ENCODE assay signal across 20 cellular contexts in genomic region chr6:57158658-57159057, GRCh38. TPM values are rescaled to one million over a fixed set of nuclear protein-coding genes. Genes with fewer than 3 reads are reported as not detected.
A peak's percentile ranks its signal among the peaks of the same experiment; 100 is the strongest.
DNase-seq lines count a peak whose midpoint lies in the region; ATAC-seq lines count a peak whose summit lies in the region.
"Had no signal": no experiment of that assay in that cellular context is flagged by ENCODE, and none has a peak within 500 bp of the region (broad histone marks: within the 10 kb centered on the region; RNA-seq: fewer than 3 reads in every experiment).

No MANE protein-coding gene starts in this region.

- H3K4me3 Mint-ChIP-seq in activated naive CD8-positive, alpha-beta T cell treated with anti-CD3 and anti-CD28 coated beads for 36 hours: no peak overlapping the region
- no peak overlapping the region for H3K4me3 Mint-ChIP-seq in activated T-helper 1 cell treated with anti-CD3 and anti-CD28 coated beads, Interleukin-12 subunit alpha, Interleukin-12 subunit beta, Interleukin-2, Interleukin-4 antibody, amounts not matched to agents 30 ng/mL and 10 ng/mL and 1 ng/mL, durations not matched to agents 14 hours and 24 hours and 36 hours
- H3K4me3 Mint-ChIP-seq: activated naive CD8-positive, alpha-beta T cell treated with anti-CD3 and anti-CD28 coated beads, Interleukin-2, amount 10 ng/mL, durations not matched to agents 7 days and 5 days; T-helper 17 cell had no signal

- intact Hi-C loops in activated T-helper 1 cell treated with anti-CD3 and anti-CD28 coated beads, Interleukin-12 subunit alpha, Interleukin-12 subunit beta, Interleukin-2, Interleukin-4 antibody, amounts not matched to agents 30 ng/mL and 10 ng/mL and 1 ng/mL, durations not matched to agents 14 hours and 24 hours and 36 hours (cut with micrococcal nuclease): loop anchor here (1.0 kb wide), 1 partner anchor 14 kb away; the partner anchor contains the start of gene BAG2

- ATAC-seq in GM19397 (IDR thresholded peaks at IDR 0.05; ENCODE audit: unreplicated experiment): no peak
- ATAC-seq: HCT116, T-helper 17 cell had no signal

- no peaks in the 10 kb centered on the region for H3K9me3 Mint-ChIP-seq in activated naive CD8-positive, alpha-beta T cell treated with anti-CD3 and anti-CD28 coated beads for 36 hours
- H3K9me3 Mint-ChIP-seq in activated T-helper 1 cell treated with anti-CD3 and anti-CD28 coated beads, Interleukin-12 subunit alpha, Interleukin-12 subunit beta, Interleukin-2, Interleukin-4 antibody, amounts not matched to agents 30 ng/mL and 10 ng/mL and 1 ng/mL, durations not matched to agents 14 hours and 24 hours and 36 hours: no peaks in the 10 kb centered on the region

- DNase-seq in EL: peak; percentile 52
- peak; percentile 26 for DNase-seq in HS-5 (ENCODE audit: low read depth)
- DNase-seq in activated naive CD8-positive, alpha-beta T cell treated with anti-CD3 and anti-CD28 coated beads for 36 hours: no peak
- DNase-seq in kidney tubule cell (ENCODE audit: low spot score): peak; percentile 20
- DNase-seq in stimulated activated naive CD4-positive, alpha-beta T cell treated with Interleukin-2 at 50 U/mL for 16 hours (lab: John Stamatoyannopoulos, UW): no peak
- no peak for DNase-seq in activated T-helper 1 cell treated with anti-CD3 and anti-CD28 coated beads, Interleukin-12 subunit alpha, Interleukin-12 subunit beta, Interleukin-2, Interleukin-4 antibody, amounts not matched to agents 30 ng/mL and 10 ng/mL and 1 ng/mL, durations not matched to agents 14 hours and 24 hours and 36 hours (ENCODE audit: low spot score)
- DNase-seq: activated naive CD8-positive, alpha-beta T cell treated with anti-CD3 and anti-CD28 coated beads, Interleukin-2, amount 10 ng/mL, durations not matched to agents 7 days and 5 days; activated T-cell treated with anti-CD3 and anti-CD28 coated beads, Interleukin-2, amount 50 U/mL, for 1 hour; brain microvascular endothelial cell; cortex of kidney; DMS79; hippocampal formation; NCI-H1436; NCI-H526 treated with DMSO at 0.1 percent for 48 hours; SHP77; stimulated activated CD4-positive, alpha-beta T cell treated with anti-CD3 and anti-CD28 coated beads, Interleukin-4, amount 100 ng/mL, for 1 hour; T-helper 17 cell; upper lobe of left lung had no signal

- peaks cover 20% of the 10 kb centered on the region for H3K36me3 Mint-ChIP-seq in activated naive CD8-positive, alpha-beta T cell treated with anti-CD3 and anti-CD28 coated beads for 36 hours
- peaks cover 34% of the 10 kb centered on the region for H3K36me3 Mint-ChIP-seq in activated T-helper 1 cell treated with anti-CD3 and anti-CD28 coated beads, Interleukin-12 subunit alpha, Interleukin-12 subunit beta, Interleukin-2, Interleukin-4 antibody, amounts not matched to agents 30 ng/mL and 10 ng/mL and 1 ng/mL, durations not matched to agents 14 hours and 24 hours and 36 hours (ENCODE audit: low read depth)

- H3K27me3 Mint-ChIP-seq in activated naive CD8-positive, alpha-beta T cell treated with anti-CD3 and anti-CD28 coated beads for 36 hours: no peaks in the 10 kb centered on the region
- H3K27me3 Mint-ChIP-seq in activated T-helper 1 cell treated with anti-CD3 and anti-CD28 coated beads, Interleukin-12 subunit alpha, Interleukin-12 subunit beta, Interleukin-2, Interleukin-4 antibody, amounts not matched to agents 30 ng/mL and 10 ng/mL and 1 ng/mL, durations not matched to agents 14 hours and 24 hours and 36 hours (ENCODE audit: insufficient read depth): no peaks in the 10 kb centered on the region
- H3K27me3 Mint-ChIP-seq: activated naive CD8-positive, alpha-beta T cell treated with anti-CD3 and anti-CD28 coated beads, Interleukin-2, amount 10 ng/mL, durations not matched to agents 7 days and 5 days; T-helper 17 cell had no signal

- peak overlapping the region; percentile 28 for H3K27ac Mint-ChIP-seq in activated naive CD8-positive, alpha-beta T cell treated with anti-CD3 and anti-CD28 coated beads for 36 hours
- H3K27ac Mint-ChIP-seq in activated T-helper 1 cell treated with anti-CD3 and anti-CD28 coated beads, Interleukin-12 subunit alpha, Interleukin-12 subunit beta, Interleukin-2, Interleukin-4 antibody, amounts not matched to agents 30 ng/mL and 10 ng/mL and 1 ng/mL, durations not matched to agents 14 hours and 24 hours and 36 hours: no peak overlapping the region
- H3K27ac Mint-ChIP-seq: activated naive CD8-positive, alpha-beta T cell treated with anti-CD3 and anti-CD28 coated beads, Interleukin-2, amount 10 ng/mL, durations not matched to agents 7 days and 5 days; T-helper 17 cell had no signal

- no peaks in the 10 kb centered on the region for H3K4me1 Mint-ChIP-seq in activated naive CD8-positive, alpha-beta T cell treated with anti-CD3 and anti-CD28 coated beads for 36 hours
- H3K4me1 Mint-ChIP-seq in activated T-helper 1 cell treated with anti-CD3 and anti-CD28 coated beads, Interleukin-12 subunit alpha, Interleukin-12 subunit beta, Interleukin-2, Interleukin-4 antibody, amounts not matched to agents 30 ng/mL and 10 ng/mL and 1 ng/mL, durations not matched to agents 14 hours and 24 hours and 36 hours (ENCODE audit: low read depth): peaks cover 6% of the 10 kb centered on the region
- H3K4me1 Mint-ChIP-seq: T-helper 17 cell had no signal

RNA-seq across cellular contexts. Expression of gene BAG2, which starts 13.5 kb away (rescaled TPM):
- total RNA-seq in activated naive CD8-positive, alpha-beta T cell treated with anti-CD3 and anti-CD28 coated beads for 36 hours: 10 to 100 TPM; 12.4 to 12.6 TPM
- 12.3 and 13.1 TPM in 2 replicates for total RNA-seq in activated T-helper 1 cell treated with anti-CD3 and anti-CD28 coated beads, Interleukin-12 subunit alpha, Interleukin-12 subunit beta, Interleukin-2, Interleukin-4 antibody, amounts not matched to agents 30 ng/mL and 10 ng/mL and 1 ng/mL, durations not matched to agents 14 hours and 24 hours and 36 hours

Comparison
In these comparisons a context has a peak if more than half of its experiments do, and no peak if none do; other contexts are left out.
1. DNase-seq: peak in EL (single experiment), HS-5 (single experiment) and kidney tubule cell (single experiment); none in activated naive CD8-positive, alpha-beta T cell treated with anti-CD3 and anti-CD28 coated beads for 36 hours (single experiment), stimulated activated naive CD4-positive, alpha-beta T cell treated with Interleukin-2 at 50 U/mL for 16 hours (single experiment) and activated T-helper 1 cell treated with anti-CD3 and anti-CD28 coated beads, Interleukin-12 subunit alpha, Interleukin-12 subunit beta, Interleukin-2, Interleukin-4 antibody, amounts not matched to agents 30 ng/mL and 10 ng/mL and 1 ng/mL, durations not matched to agents 14 hours and 24 hours and 36 hours (single experiment).